ENCODE assay signal across 15 cellular contexts in the genomic region with DNA sequence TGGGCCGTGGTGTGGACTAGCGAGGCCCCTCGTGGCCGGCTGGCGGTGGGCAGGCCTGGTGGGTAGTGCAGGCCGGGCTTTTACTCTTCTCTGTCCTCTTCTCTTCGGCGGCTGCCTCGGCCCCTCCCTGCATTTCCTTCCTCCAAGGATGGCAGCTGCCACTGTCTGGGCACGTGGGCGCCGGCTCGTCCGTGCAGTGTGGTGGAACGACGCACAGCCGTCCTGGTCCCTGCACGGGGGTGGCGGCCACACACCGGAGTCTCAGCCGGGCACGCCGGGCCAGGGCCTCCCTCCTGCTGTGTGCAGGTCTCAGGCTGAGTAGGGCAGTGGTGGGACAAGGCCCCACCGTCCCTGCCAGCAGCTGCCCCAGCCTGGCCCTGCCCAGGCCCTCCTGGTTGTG.
"Had no signal": no experiment of that assay in that cellular context is flagged by ENCODE, and none has a peak within 500 bp of the region (broad histone marks: within the 10 kb centered on the region; RNA-seq: fewer than 3 reads in every experiment).

No MANE protein-coding gene starts in this region.

- DNase-seq: effector CD8-positive, alpha-beta T cell; heart right ventricle; islet precursor cell; left ventricle myocardium inferior; lower lobe of right lung; sigmoid colon; stimulated activated CD4-positive, alpha-beta T cell treated with anti-CD3 and anti-CD28 coated beads, Interleukin-2, amount 100 ng/mL, for 24 hours; stimulated activated CD4-positive, alpha-beta T cell treated with anti-CD3 and anti-CD28 coated beads, Interleukin-4, amount 100 ng/mL, for 4 hours; stimulated activated naive B cell treated with anti-CD40 and anti-IgM and Interleukin-4, amounts not matched to agents 10 μg/mL and 1 μg/mL and 100 μg/mL, for 72 hours; stimulated activated naive CD8-positive, alpha-beta T cell treated with anti-CD3 and anti-CD28 coated beads, Interleukin-15, amount 100 ng/mL, for 72 hours; trophoblast cell had no signal

- H3K27ac ChIP-seq: coronary artery, heart right ventricle, left ventricle myocardium inferior, lower lobe of right lung, sigmoid colon, skin epidermis had no signal

- H3K36me3 ChIP-seq: heart right ventricle, left ventricle myocardium inferior, lower lobe of right lung, neural progenitor cell, sigmoid colon had no signal

- H3K4me2 ChIP-seq: neural progenitor cell had no signal

- H3K9ac ChIP-seq: neural progenitor cell had no signal

- H3K27me3 ChIP-seq: neural progenitor cell had no signal

- H3K4me3 ChIP-seq: coronary artery, heart right ventricle, left ventricle myocardium inferior, lower lobe of right lung, neural progenitor cell, sigmoid colon, skin epidermis had no signal

- H3K9me3 ChIP-seq: heart right ventricle, left ventricle myocardium inferior, lower lobe of right lung, sigmoid colon had no signal

- ATAC-seq: heart right ventricle; lower lobe of right lung; natural killer cell treated with Interleukin-12 subunit alpha and Interleukin-12 subunit beta and Interleukin-15 and Interleukin-18, amount 100 ng/mL, for 72 hours; stimulated activated naive B cell treated with anti-CD40 and anti-IgM and Interleukin-4, amounts not matched to agents 10 μg/mL and 1 μg/mL and 100 μg/mL, for 72 hours; stimulated activated naive CD8-positive, alpha-beta T cell treated with anti-CD3 and anti-CD28 coated beads, Interleukin-15, amount 100 ng/mL, for 72 hours had no signal

- H2AFZ ChIP-seq: neural progenitor cell had no signal
